Comparison of ENCODE assay signal across 18 cellular contexts in genomic region chr1:9213956-9214355, GRCh38. TPM values are rescaled to one million over a fixed set of nuclear protein-coding genes. Genes with fewer than 3 reads are reported as not detected.
DNase-seq lines count a peak whose midpoint lies in the region; ATAC-seq, FAIRE-seq and TF ChIP-seq lines count a peak whose summit lies in the region.
"Had no signal": no experiment of that assay in that cellular context is flagged by ENCODE, and none has a peak within 500 bp of the region (broad histone marks: within the 10 kb centered on the region; RNA-seq: fewer than 3 reads in every experiment).

No MANE protein-coding gene starts in this region.

- TF ChIP-seq RAD21 in H1 (IDR thresholded peaks at IDR 0.05 in 1 of 2, conservative IDR thresholded peaks at IDR 0.05 in 1 of 2; ENCODE audit: low read depth in 2 of 2, low read length in 2 of 2) = no peak

- no peak overlapping the region for H2BK15ac ChIP-seq in H1 (ENCODE audit: low read length)

- no peak overlapping the region for H3K18ac ChIP-seq in H1 (ENCODE audit: extremely low read depth, low read length)

- no peak for TF ChIP-seq CTCF in GM23338 (conservative IDR thresholded peaks at IDR 0.05; ENCODE audit: low read depth in 2 of 2)
- TF ChIP-seq CTCF in PC-3 (conservative IDR thresholded peaks at IDR 0.05; ENCODE audit: low read depth, low read length) = no peak
- TF ChIP-seq CTCF in H1 (IDR thresholded peaks at IDR 0.05; ENCODE audit: control extremely low read depth in 1 of 3, insufficient read depth in 1 of 3, low read depth in 1 of 3, low read length in 3 of 3) = no peak
- TF ChIP-seq CTCF in neural progenitor cell (IDR thresholded peaks at IDR 0.05) = no peak
- no peak for TF ChIP-seq CTCF in adrenal gland (IDR thresholded peaks at IDR 0.05)

- H3K23ac ChIP-seq in H1 (ENCODE audit: insufficient read length) = no peak overlapping the region

- no peak overlapping the region for H3K27ac Mint-ChIP-seq in GM23338
- no peak overlapping the region for H3K27ac Mint-ChIP-seq in neural progenitor cell
- H3K27ac Mint-ChIP-seq in activated CD4-positive, alpha-beta memory T cell treated with anti-CD3 and anti-CD28 coated beads, Interleukin-2, amount 10 ng/mL, durations not matched to agents 7 days and 5 days = no peak overlapping the region
- H3K27ac Mint-ChIP-seq: CD4-positive, alpha-beta memory T cell; HFFc6 had no signal

- H4K8ac ChIP-seq in H1 (ENCODE audit: extremely low read depth, insufficient read depth, low read length) = no peak overlapping the region

- H3K9me2 ChIP-seq in GM23338 (ENCODE audit: insufficient read depth) (no peaks in the 10 kb centered on the region), PC-3 (replicated peaks; ENCODE audit: low read length) (no peaks in the 10 kb centered on the region)

- no peak overlapping the region for H4K5ac ChIP-seq in H1 (ENCODE audit: insufficient read length, low read depth, low read length)

- no peaks in the 10 kb centered on the region for H3K23me2 ChIP-seq in H1 (ENCODE audit: low read depth, low read length)

- H3K27ac ChIP-seq in GM23338 (ENCODE audit: low read depth) (no peak overlapping the region), PC-3 (ENCODE audit: low read length) (no peak overlapping the region), H1 (ENCODE audit: low read depth, low read length) (no peak overlapping the region), neural progenitor cell (no peak overlapping the region), adrenal gland (no peak overlapping the region)

- H3K9me3 ChIP-seq in PC-3 (ENCODE audit: low read length) (no peaks in the 10 kb centered on the region), H1 (ENCODE audit: insufficient read depth in 2 of 2, low read depth in 1 of 2, low read length in 1 of 2) (no peaks in the 10 kb centered on the region), neural progenitor cell (ENCODE audit: low read depth) (no peaks in the 10 kb centered on the region), adrenal gland (replicated peaks in 1 of 3) (no peaks in the 10 kb centered on the region)

- no TSS peak for BruUV-seq in PC-3 (replicated peaks; lab: Mats Ljungman, UMichigan)

- no peak overlapping the region for H2BK5ac ChIP-seq in H1 (ENCODE audit: low read depth, low read length)

- H2BK20ac ChIP-seq in H1 (ENCODE audit: low read length) = no peak overlapping the region

- H3K27me3 Mint-ChIP-seq in GM23338 (ENCODE audit: insufficient read depth, low read depth, poor library complexity) = peaks cover 14% of the 10 kb centered on the region
- H3K27me3 Mint-ChIP-seq in neural progenitor cell (ENCODE audit: insufficient read depth, low read depth) = peaks cover 14% of the 10 kb centered on the region
- H3K27me3 Mint-ChIP-seq in activated CD4-positive, alpha-beta memory T cell treated with anti-CD3 and anti-CD28 coated beads, Interleukin-2, amount 10 ng/mL, durations not matched to agents 7 days and 5 days = peaks cover 11% of the 10 kb centered on the region

- no peak for TF ChIP-seq EP300 in H1 (IDR thresholded peaks at IDR 0.05; ENCODE audit: borderline replicate concordance in 1 of 2, low read depth in 2 of 2, low read length in 2 of 2)

- H3K79me2 ChIP-seq in GM23338 (replicated peaks; ENCODE audit: insufficient read depth) = no peaks in the 10 kb centered on the region
- no peaks in the 10 kb centered on the region for H3K79me2 ChIP-seq in PC-3 (ENCODE audit: low read length)
- H3K79me2 ChIP-seq in H1 (ENCODE audit: control insufficient read depth in 1 of 2, insufficient read depth in 2 of 2, low read length in 2 of 2) = no peaks in the 10 kb centered on the region
- H3K79me2 ChIP-seq in neural progenitor cell (ENCODE audit: low read depth) = no peaks in the 10 kb centered on the region

- H3K27me3 ChIP-seq in GM23338 (ENCODE audit: insufficient read depth) (no peaks in the 10 kb centered on the region), PC-3 (ENCODE audit: low read length) (no peaks in the 10 kb centered on the region), H1 (replicated peaks in 1 of 4; ENCODE audit: control insufficient read depth in 3 of 4, extremely low read depth in 1 of 4, insufficient read depth in 3 of 4, low read length in 3 of 4) (no peaks in the 10 kb centered on the region), neural progenitor cell (no peaks in the 10 kb centered on the region), adrenal gland (no peaks in the 10 kb centered on the region)

- no peak overlapping the region for H2BK120ac ChIP-seq in H1 (replicated peaks; ENCODE audit: low read depth, low read length)

- no peaks in the 10 kb centered on the region for H4K20me1 ChIP-seq in GM23338 (replicated peaks; ENCODE audit: insufficient read depth)
- no peaks in the 10 kb centered on the region for H4K20me1 ChIP-seq in PC-3 (ENCODE audit: low read length)
- no peaks in the 10 kb centered on the region for H4K20me1 ChIP-seq in H1 (replicated peaks in 1 of 2; ENCODE audit: control insufficient read depth in 1 of 2, insufficient read depth in 2 of 2, low read length in 2 of 2)
- H4K20me1 ChIP-seq in neural progenitor cell (ENCODE audit: low read depth) = no peaks in the 10 kb centered on the region

- H2AFZ ChIP-seq in GM23338 = 0 out of 2 replicates have a peak overlapping the region, but pooled peaks have one; percentile 18
- H2AFZ ChIP-seq in PC-3 (ENCODE audit: low read length) = no peak overlapping the region
- H2AFZ ChIP-seq in H1 (ENCODE audit: low read length) = no peak overlapping the region
- H2AFZ ChIP-seq in neural progenitor cell (replicated peaks) = no peak overlapping the region

- CTCF ChIA-PET in PC-3 (lab: Charles Lee) (no interaction called here), H1 (lab: Charles Lee; ENCODE audit: partially characterized antibody) (interaction anchor here (1.1 kb wide), 2 partner anchors 17 to 260 kb away, joined by 3 read pairs; no protein-coding TSS in a partner anchor)
- CTCF ChIA-PET in activated CD4-positive, alpha-beta memory T cell treated with anti-CD3 and anti-CD28 coated beads, Interleukin-2, amount 10 ng/mL, durations not matched to agents 7 days and 5 days (lab: Charles Lee) = interaction anchor here (1.4 kb wide), 1 partner anchor 33 kb away, joined by 3 read pairs; no protein-coding TSS in a partner anchor

- peaks cover 3% of the 10 kb centered on the region; the same call in 2 of the 3 replicates for H3K9me3 Mint-ChIP-seq in GM23338
- no peaks in the 10 kb centered on the region for H3K9me3 Mint-ChIP-seq in neural progenitor cell
- no peaks in the 10 kb centered on the region for H3K9me3 Mint-ChIP-seq in activated CD4-positive, alpha-beta memory T cell treated with anti-CD3 and anti-CD28 coated beads, Interleukin-2, amount 10 ng/mL, durations not matched to agents 7 days and 5 days
- H3K9me3 Mint-ChIP-seq: HFFc6 had no signal

- no peak overlapping the region for H2AK5ac ChIP-seq in H1 (ENCODE audit: low read depth, low read length)

- 83% methylated on average over 10 of the region's 10 CpGs; no CpG with 5 or more reads in 1 of the 2 experiments for WGBS in H1 (ENCODE audit: extremely low coverage in 1 of 2, insufficient coverage in 1 of 2, insufficient read length in 1 of 2, insufficient replicate concordance in 2 of 2, low coverage in 1 of 2, low lambda C conversion rate in 2 of 2, missing lambda C conversion rate in 1 of 2), 2 experiments
- WGBS in adrenal gland, 4 donors = 86 to 91% (median 89%) methylated on average over 10 of the region's 10 CpGs

- H3K4me2 ChIP-seq in GM23338 (no peak overlapping the region), PC-3 (ENCODE audit: low read length) (no peak overlapping the region), H1 (ENCODE audit: insufficient read depth in 1 of 2, low read depth in 2 of 2, low read length in 2 of 2) (no peak overlapping the region), neural progenitor cell (no peak overlapping the region)

- H3K14ac ChIP-seq in H1 (ENCODE audit: insufficient read length) = no peak overlapping the region

- H3K9ac ChIP-seq in PC-3 (ENCODE audit: low read length) = no peak overlapping the region
- H3K9ac ChIP-seq in H1 (replicated peaks in 1 of 4; ENCODE audit: extremely low read depth in 1 of 4, low read depth in 3 of 4, low read length in 3 of 4) = no peak overlapping the region
- no peak overlapping the region for H3K9ac ChIP-seq in neural progenitor cell

- H3F3A ChIP-seq in GM23338 (replicated peaks; ENCODE audit: low read depth) (no peaks in the 10 kb centered on the region), PC-3 (ENCODE audit: low read length, unreplicated experiment) (no peaks in the 10 kb centered on the region), neural progenitor cell (ENCODE audit: low read depth) (no peaks in the 10 kb centered on the region)

- peaks cover 9% of the 10 kb centered on the region; the same call in 2 of the 3 replicates for H3K4me1 Mint-ChIP-seq in GM23338
- H3K4me1 Mint-ChIP-seq in neural progenitor cell = peaks cover 8% of the 10 kb centered on the region
- H3K4me1 Mint-ChIP-seq in activated CD4-positive, alpha-beta memory T cell treated with anti-CD3 and anti-CD28 coated beads, Interleukin-2, amount 10 ng/mL, durations not matched to agents 7 days and 5 days = peaks cover 1% of the 10 kb centered on the region
- H3K4me1 Mint-ChIP-seq: CD4-positive, alpha-beta memory T cell had no signal

- no peak for ATAC-seq in GM23338
- ATAC-seq in PC-3 = no peak
- no peak for ATAC-seq in Right ventricle myocardium inferior

- H3K4me1 ChIP-seq in GM23338 (ENCODE audit: insufficient read depth) (no peaks in the 10 kb centered on the region), PC-3 (ENCODE audit: insufficient read depth, low read length) (no peaks in the 10 kb centered on the region), H1 (replicated peaks in 1 of 4; ENCODE audit: control insufficient read depth in 3 of 4, insufficient read depth in 4 of 4, low read length in 3 of 4) (no peaks in the 10 kb centered on the region), neural progenitor cell (peaks cover 12% of the 10 kb centered on the region), adrenal gland (replicated peaks in 1 of 2) (no peaks in the 10 kb centered on the region)

- intact Hi-C loops in PC-3 (cut with micrococcal nuclease) = no loop called here
- intact Hi-C loops in Right ventricle myocardium inferior (cut with DNase I) = no loop called here
- intact Hi-C loops in adrenal gland (cut with DNase I) = no loop called here

- H3K4me3 Mint-ChIP-seq in GM23338 (no peak overlapping the region), neural progenitor cell (peak overlapping the region; percentile 21)
- no peak overlapping the region for H3K4me3 Mint-ChIP-seq in activated CD4-positive, alpha-beta memory T cell treated with anti-CD3 and anti-CD28 coated beads, Interleukin-2, amount 10 ng/mL, durations not matched to agents 7 days and 5 days
- H3K4me3 Mint-ChIP-seq: CD4-positive, alpha-beta memory T cell; H9; HFFc6 had no signal

- DNase-seq in GM23338 (ENCODE audit: low spot score) (no peak), PC-3 (peak; percentile 28), H1 (ENCODE audit: low read depth in 1 of 2, low spot score in 2 of 2) (no peak), neural progenitor cell (ENCODE audit: low spot score) (no peak), Right ventricle myocardium inferior (ENCODE audit: missing footprints) (no peak), adrenal gland (no peak)
- no peak for DNase-seq in activated CD4-positive, alpha-beta memory T cell treated with anti-CD3 and anti-CD28 coated beads, Interleukin-2, amount 10 ng/mL, durations not matched to agents 7 days and 5 days
- no peak for DNase-seq in stimulated activated CD4-positive, alpha-beta T cell treated with anti-CD3 and anti-CD28 coated beads, Interleukin-1b, Interleukin-23, amount 100 ng/mL, for 48 hours
- DNase-seq: C1 segment of cervical spinal cord; Calu3; CD4-positive, alpha-beta memory T cell; COR-L47; DMS53; DMS79 treated with DMSO at 0.1 percent for 48 hours; H9; HFFc6 had no signal

- H3K4me3 ChIP-seq in GM23338 = no peak overlapping the region
- no peak overlapping the region for H3K4me3 ChIP-seq in PC-3 (ENCODE audit: low read length)
- no peak overlapping the region for H3K4me3 ChIP-seq in H1 (ENCODE audit: extremely low read depth in 1 of 4, insufficient read depth in 2 of 4, low read depth in 3 of 4, low read length in 4 of 4)
- no peak overlapping the region for H3K4me3 ChIP-seq in neural progenitor cell
- H3K4me3 ChIP-seq in adrenal gland = no peak overlapping the region

- no peak overlapping the region for H4K91ac ChIP-seq in H1 (replicated peaks; ENCODE audit: insufficient read length, low read length)

- no peak for TF ChIP-seq POLR2A in H1 (IDR thresholded peaks at IDR 0.05; ENCODE audit: control extremely low read depth in 1 of 2, low read depth in 2 of 2, low read length in 2 of 2)
- no peak for TF ChIP-seq POLR2A in adrenal gland (IDR thresholded peaks at IDR 0.05)

- H3K36me3 Mint-ChIP-seq in GM23338 (ENCODE audit: low read depth) = no peaks in the 10 kb centered on the region
- peaks cover 2% of the 10 kb centered on the region for H3K36me3 Mint-ChIP-seq in neural progenitor cell
- H3K36me3 Mint-ChIP-seq in activated CD4-positive, alpha-beta memory T cell treated with anti-CD3 and anti-CD28 coated beads, Interleukin-2, amount 10 ng/mL, durations not matched to agents 7 days and 5 days (ENCODE audit: low read depth) = no peaks in the 10 kb centered on the region
- H3K36me3 Mint-ChIP-seq: CD4-positive, alpha-beta memory T cell had no signal

- FAIRE-seq in H1 (lab: Jason Lieb, UNC) = peak; percentile 19
- FAIRE-seq: G401.6, GM12892 had no signal

- H3K56ac ChIP-seq in H1 (replicated peaks; ENCODE audit: insufficient read length, low read depth, low read length) = no peak overlapping the region

- no peak overlapping the region for H3K4ac ChIP-seq in H1 (replicated peaks; ENCODE audit: insufficient read length, low read depth, low read length)

- H3K79me1 ChIP-seq in H1 (ENCODE audit: low read depth, low read length) = no peaks in the 10 kb centered on the region

- POLR2A ChIA-PET in PC-3 (lab: Charles Lee; ENCODE audit: unreplicated experiment) = no interaction called here
- POLR2A ChIA-PET in H1 (lab: Charles Lee; ENCODE audit: partially characterized antibody) = interaction anchor here (0.9 kb wide), 1 partner anchor 30 kb away, joined by 3 read pairs; no protein-coding TSS in a partner anchor
- POLR2A ChIA-PET in activated CD4-positive, alpha-beta memory T cell treated with anti-CD3 and anti-CD28 coated beads, Interleukin-2, amount 10 ng/mL, durations not matched to agents 7 days and 5 days (lab: Charles Lee) = no interaction called here

- H2BK12ac ChIP-seq in H1 (ENCODE audit: low read depth, low read length) = no peak overlapping the region

- H3K36me3 ChIP-seq in GM23338 (ENCODE audit: insufficient read depth) (no peaks in the 10 kb centered on the region), PC-3 (ENCODE audit: low read depth, low read length) (no peaks in the 10 kb centered on the region), H1 (ENCODE audit: control insufficient read depth in 2 of 4, insufficient read depth in 4 of 4, low read length in 3 of 4) (no peaks in the 10 kb centered on the region), neural progenitor cell (no peaks in the 10 kb centered on the region), adrenal gland (replicated peaks in 1 of 2) (no peaks in the 10 kb centered on the region)

RNA-seq across cellular contexts. Expression of gene H6PD, which starts 20.6 kb away (rescaled TPM):
- total RNA-seq in GM23338 (2014; rRNA removed; shearing (Covaris generic)) = 4.2 and 4.7 TPM in 2 replicates
- 0.99 and 1.2 TPM in 2 replicates for polyA plus RNA-seq in GM23338 (2016; fragmentation: Nextera tagmentation; extraction: Ambion mirVana)
- total RNA-seq in PC-3 (2014; rRNA removed) = 6.8 and 8.9 TPM in 2 replicates
- 3.8 and 4.0 TPM in 2 replicates for total RNA-seq in H1 (2021; fragmentation: NEBNext Ultra II Directional; extraction: Animal tissue kit (Norgen Biotek cat#: 25700))
- 3.6 and 5.0 TPM in 2 replicates for polyA plus RNA-seq in H1 (2011; rRNA removed)
- polyA plus RNA-seq in H1 (2011; cell fraction: cytosol; rRNA removed) = 3.7 TPM
- polyA plus RNA-seq in H1 (2011; cell fraction: nucleus; rRNA removed) = 6.8 TPM
- polyA plus RNA-seq in H1 (2012, experiment 1 of 2) = 3.3 to 5.0 TPM (median 3.8 TPM) in 4 replicates
- 3.4 TPM for polyA plus RNA-seq in H1 (2012, experiment 2 of 2)
- polyA plus RNA-seq in H1 (2013, experiment 1 of 2) = 5.8 TPM
- polyA plus RNA-seq in H1 (2013, experiment 2 of 2) = 4.7 TPM
- 3.8 and 3.9 TPM in 2 replicates for polyA minus RNA-seq in H1 (2011; rRNA and poly(A)+ RNA removed)
- polyA minus RNA-seq in H1 (2011; cell fraction: cytosol; rRNA and poly(A)+ RNA removed) = 3.4 TPM
- polyA minus RNA-seq in H1 (2011; cell fraction: nucleus; rRNA and poly(A)+ RNA removed) = 3.4 TPM
- total RNA-seq in neural progenitor cell (ENCODE audit: low replicate concordance) = 6.0 and 15.2 TPM in 2 replicates
- 10 to 100 TPM; 12.9 to 13.2 TPM for total RNA-seq in activated CD4-positive, alpha-beta memory T cell treated with anti-CD3 and anti-CD28 coated beads, Interleukin-2, amount 10 ng/mL, durations not matched to agents 7 days and 5 days
- total RNA-seq in Right ventricle myocardium inferior = 18.7 TPM
- 100 to 1,000 TPM in 2 of 8 donors, 10 to 100 TPM in 6; 65.7 to 116 (median 84.2) TPM for total RNA-seq in adrenal gland
- polyA plus RNA-seq in adrenal gland = 10 to 100 TPM; 20.3 to 28.8 (median 22.7) TPM
